Comparison of ENCODE assay signal across 2 cellular contexts in genomic region chr1:32356478-32356877, GRCh38.
TF ChIP-seq lines count a peak whose summit lies in the region.

No MANE protein-coding gene starts in this region.

TF ChIP-seq in HEK293, 187 proteins besides CTCF, POLR2A, EP300 and RAD21:
- no peak for TF ChIP-seq ZBTB10 (tag by site-specific recombination; IDR thresholded peaks at IDR 0.05)
- TF ChIP-seq MEIS1 (CRISPR knock-in tag; IDR thresholded peaks at IDR 0.05; ENCODE audit: borderline replicate concordance), result no peak
- no peak for TF ChIP-seq WT1 (tag by site-specific recombination; IDR thresholded peaks at IDR 0.05)
- TF ChIP-seq ZNF521 (tag by site-specific recombination; IDR thresholded peaks at IDR 0.05), result no peak
- no peak for TF ChIP-seq ZNF2 (tag by site-specific recombination; IDR thresholded peaks at IDR 0.05)
- peak; percentile 99 for TF ChIP-seq PRDM1 (tag by site-specific recombination; IDR thresholded peaks at IDR 0.05)
- TF ChIP-seq ZNF571 (tag by site-specific recombination; IDR thresholded peaks at IDR 0.05), result no peak
- no peak for TF ChIP-seq ZNF610 (tag by site-specific recombination; IDR thresholded peaks at IDR 0.05; ENCODE audit: borderline replicate concordance)
- TF ChIP-seq ZNF10 (tag by site-specific recombination; IDR thresholded peaks at IDR 0.05), result no peak
- peak; percentile 99 for TF ChIP-seq ZNF366 (tag by site-specific recombination; conservative IDR thresholded peaks at IDR 0.05)
- no peak for TF ChIP-seq ZSCAN30 (tag by site-specific recombination; IDR thresholded peaks at IDR 0.05)

TF ChIP-seq in K562, 482 proteins besides CTCF, POLR2A, EP300 and RAD21 (continues in another document):
- TF ChIP-seq IFI16 (CRISPR knock-in tag; IDR thresholded peaks at IDR 0.05) (no peak), MLLT1 (IDR thresholded peaks at IDR 0.05) (no peak), ZFP91 (CRISPR knock-in tag; IDR thresholded peaks at IDR 0.05) (no peak), RBM15 (IDR thresholded peaks at IDR 0.05; ENCODE audit: insufficient read depth, low read length) (no peak), NFRKB (IDR thresholded peaks at IDR 0.05; ENCODE audit: low read depth) (no peak), HNRNPUL1 (IDR thresholded peaks at IDR 0.05; ENCODE audit: low read length) (no peak), ZBTB8A (IDR thresholded peaks at IDR 0.05; ENCODE audit: partially characterized antibody) (no peak), ZBTB9 (CRISPR knock-in tag; IDR thresholded peaks at IDR 0.05) (no peak), SP2 (IDR thresholded peaks at IDR 0.05; ENCODE audit: extremely low read depth, low read depth, low read length, poor library complexity, severe bottlenecking) (no peak), BCOR (IDR thresholded peaks at IDR 0.05) (no peak), TCF15 (CRISPR knock-in tag; IDR thresholded peaks at IDR 0.05) (no peak), CREM (IDR thresholded peaks at IDR 0.05; ENCODE audit: low read depth) (no peak), MEF2D (tag; conservative IDR thresholded peaks at IDR 0.05; ENCODE audit: low read depth) (no peak), NFE2L1 (tag; IDR thresholded peaks at IDR 0.05; ENCODE audit: borderline replicate concordance, low read depth) (no peak), CREB3L1 (IDR thresholded peaks at IDR 0.05; ENCODE audit: borderline replicate concordance, low read depth) (no peak), HDAC6 (IDR thresholded peaks at IDR 0.05; ENCODE audit: low read depth, low read length) (no peak), ATF4 (CRISPR knock-in tag; IDR thresholded peaks at IDR 0.05) (no peak), CHCHD3 (CRISPR knock-in tag; IDR thresholded peaks at IDR 0.05) (no peak), PHB2 (IDR thresholded peaks at IDR 0.05; ENCODE audit: low read depth) (0 out of 2 replicates have a peak, but pooled peaks have one; percentile 15), NR4A1 (CRISPR knock-in tag; IDR thresholded peaks at IDR 0.05) (no peak), NR4A1 (tag; IDR thresholded peaks at IDR 0.05) (no peak), ZBTB43 (CRISPR knock-in tag; IDR thresholded peaks at IDR 0.05) (no peak), BHLHE40 (IDR thresholded peaks at IDR 0.05; ENCODE audit: low read length) (no peak), SETDB1 (IDR thresholded peaks at IDR 0.05; ENCODE audit: low read length) (no peak), ZBTB26 (CRISPR knock-in tag; IDR thresholded peaks at IDR 0.05) (no peak), SP1 (CRISPR knock-in tag; IDR thresholded peaks at IDR 0.05) (no peak), ZNF263 (CRISPR knock-in tag; IDR thresholded peaks at IDR 0.05; ENCODE audit: borderline replicate concordance) (no peak), HBP1 (CRISPR knock-in tag; IDR thresholded peaks at IDR 0.05) (0 out of 2 replicates have a peak, but pooled peaks have one; percentile 58), OTX1 (CRISPR knock-in tag; IDR thresholded peaks at IDR 0.05) (0 out of 2 replicates have a peak, but pooled peaks have one; percentile 43), E2F5 (CRISPR knock-in tag; IDR thresholded peaks at IDR 0.05) (no peak), NKRF (IDR thresholded peaks at IDR 0.05; ENCODE audit: borderline replicate concordance) (0 out of 2 replicates have a peak, but pooled peaks have one; percentile 30), ELF4 (CRISPR knock-in tag; IDR thresholded peaks at IDR 0.05) (0 out of 2 replicates have a peak, but pooled peaks have one; percentile 9), ZFX (CRISPR knock-in tag; IDR thresholded peaks at IDR 0.05) (no peak), ZNF239 (CRISPR knock-in tag; IDR thresholded peaks at IDR 0.05) (no peak), TFE3 (CRISPR knock-in tag; IDR thresholded peaks at IDR 0.05) (no peak), PHTF2 (CRISPR knock-in tag; IDR thresholded peaks at IDR 0.05) (no peak), PHB (CRISPR knock-in tag; IDR thresholded peaks at IDR 0.05) (no peak), TFAP4 (CRISPR knock-in tag; IDR thresholded peaks at IDR 0.05; ENCODE audit: borderline replicate concordance) (no peak)
